8 cellular contexts compared by ENCODE assay signal in the genomic region with DNA sequence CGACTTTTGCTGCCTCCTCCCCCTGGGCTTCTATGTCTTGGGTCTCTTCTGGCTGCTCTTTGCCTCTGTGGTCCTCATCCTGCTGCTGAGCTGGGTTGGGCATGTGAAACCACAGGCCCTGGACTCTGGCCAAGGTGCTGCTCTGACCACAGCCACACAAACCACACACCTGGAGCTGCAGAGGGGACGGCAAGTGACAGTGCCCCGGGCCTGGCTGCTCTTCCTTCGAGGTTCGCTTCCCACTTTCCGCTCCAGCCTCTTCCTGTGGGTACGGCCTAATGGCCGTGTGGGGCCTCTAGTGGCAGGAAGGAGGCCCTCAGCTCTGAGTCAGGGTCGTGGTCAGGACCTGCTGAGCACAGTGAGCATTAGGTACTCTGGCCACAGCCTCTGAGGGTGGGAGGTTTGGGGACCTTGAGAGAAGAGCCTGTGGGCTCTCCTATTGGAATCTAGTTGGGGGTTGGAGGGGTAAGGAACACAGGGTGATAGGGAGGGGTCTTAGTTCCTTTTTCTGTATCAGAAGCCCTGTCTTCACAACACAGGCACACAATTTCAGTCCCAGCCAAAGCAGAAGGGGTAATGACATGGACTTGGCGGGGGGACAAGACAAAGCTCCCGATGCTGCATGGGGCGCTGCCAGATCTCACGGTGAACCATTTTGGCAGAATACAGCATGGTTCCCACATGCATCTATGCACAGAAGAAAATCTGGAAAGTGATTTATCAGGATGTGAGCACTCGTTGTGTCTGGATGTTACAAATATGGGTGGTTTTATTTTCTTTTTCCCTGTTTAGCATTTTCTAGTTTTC. TPM values are rescaled to one million over a fixed set of nuclear protein-coding genes. Genes with fewer than 3 reads are reported as not detected.
DNase-seq lines count a peak whose midpoint lies in the region; ATAC-seq, FAIRE-seq and TF ChIP-seq lines count a peak whose summit lies in the region.

No MANE protein-coding gene starts in this region.

- H4K20me1 ChIP-seq in keratinocyte (ENCODE audit: control insufficient read depth, extremely low read depth, insufficient read depth, low read length) = no peaks in the 10 kb centered on the region
- no peaks in the 10 kb centered on the region for H4K20me1 ChIP-seq in Karpas-422 (ENCODE audit: insufficient read depth, low read depth, low read length)

- peak; percentile 20 to 50 (median 40) for TF ChIP-seq CTCF in keratinocyte (optimal IDR thresholded peaks at IDR 0.05 in 1 of 3, IDR thresholded peaks at IDR 0.05 in 1 of 3, conservative IDR thresholded peaks at IDR 0.05 in 1 of 3; ENCODE audit: extremely low read depth in 1 of 3, insufficient read depth in 2 of 3, low read length in 3 of 3)

- no peaks in the 10 kb centered on the region for H3K9me2 ChIP-seq in Karpas-422 (replicated peaks; ENCODE audit: insufficient read depth, low read length)

- H3K36me3 ChIP-seq in keratinocyte (ENCODE audit: control insufficient read depth in 2 of 2, extremely low read depth in 1 of 2, insufficient read depth in 2 of 2, low read length in 2 of 2) (peaks cover 10 to 19% of the 10 kb centered on the region in 2 experiments), Karpas-422 (ENCODE audit: insufficient read depth, low read length) (peaks cover 10% of the 10 kb centered on the region)

- peak overlapping the region; percentile 28 for H3K9ac ChIP-seq in keratinocyte (ENCODE audit: control insufficient read depth, extremely low read depth, insufficient read depth, low read length)
- H3K9ac ChIP-seq in Karpas-422 (ENCODE audit: low read length) = no peak overlapping the region

- peak in 1 of 2 donors; percentile 88 for ATAC-seq in activated naive CD4-positive, alpha-beta T cell treated with anti-CD3 and anti-CD28 coated beads, Interleukin-2, amount 50 U/mL, for 72 hours
- ATAC-seq in GM21786 (IDR thresholded peaks at IDR 0.05; ENCODE audit: unreplicated experiment) = no peak

- no peaks in the 10 kb centered on the region for H3K9me3 Mint-ChIP-seq in activated naive CD4-positive, alpha-beta T cell treated with anti-CD3 and anti-CD28 coated beads, Interleukin-2, amount 50 U/mL, for 72 hours

- no peaks in the 10 kb centered on the region for H3K9me1 ChIP-seq in keratinocyte (ENCODE audit: control insufficient read depth, extremely low read depth, insufficient read depth, low read length)

- dilution Hi-C loops in keratinocyte (cut with MboI; ENCODE audit: extremely low pct_ligation_motif_present, low sequenced_read_pairs) = no loop called here

- H2AFZ ChIP-seq in keratinocyte (ENCODE audit: control insufficient read depth, low read length) (no peak overlapping the region), Karpas-422 (ENCODE audit: low read length) (no peak overlapping the region)

- DNase-seq in NCI-H2196 (lab: John Stamatoyannopoulos, UW; ENCODE audit: unreplicated experiment) (peak; percentile 21), NCI-H2196 treated with DMSO at 0.1 percent for 48 hours (lab: John Stamatoyannopoulos, UW; ENCODE audit: unreplicated experiment) (no peak), KG1 (lab: John Stamatoyannopoulos, UW) (peak; percentile 23), keratinocyte (ENCODE audit: low read depth, low spot score) (no peak), Karpas-422 (no peak), cerebellar nuclear complex (lab: John Stamatoyannopoulos, UW) (no peak)
- DNase-seq in activated naive CD4-positive, alpha-beta T cell treated with anti-CD3 and anti-CD28 coated beads, Interleukin-2, amount 50 U/mL, for 72 hours (ENCODE audit: low spot score in 2 of 2) = peak in 1 of 2 donors; percentile 78

- H3K4me1 ChIP-seq in keratinocyte (ENCODE audit: control insufficient read depth, extremely low read depth, insufficient read depth, low read length) (peaks cover 13% of the 10 kb centered on the region), Karpas-422 (ENCODE audit: low read length) (peaks cover 10% of the 10 kb centered on the region)

- H3K27ac ChIP-seq in keratinocyte (ENCODE audit: control insufficient read depth, insufficient read depth, low read length) (no peak overlapping the region), Karpas-422 (ENCODE audit: low read length) (no peak overlapping the region)

- H3K79me2 ChIP-seq in keratinocyte (ENCODE audit: control insufficient read depth, insufficient read depth, low read length) (peaks cover 17% of the 10 kb centered on the region), Karpas-422 (ENCODE audit: low read length) (peaks cover 25% of the 10 kb centered on the region)

- H3K4me3 ChIP-seq in keratinocyte (ENCODE audit: control insufficient read depth in 2 of 3, extremely low read depth in 1 of 3, insufficient read depth in 2 of 3, low read depth in 1 of 3, low read length in 3 of 3) (no peak overlapping the region), Karpas-422 (ENCODE audit: low read length) (no peak overlapping the region)

- H3K4me2 ChIP-seq in keratinocyte (ENCODE audit: control insufficient read depth, extremely low read depth, insufficient read depth, low read depth, low read length) (no peak overlapping the region), Karpas-422 (ENCODE audit: low read depth, low read length, poor library complexity, severe bottlenecking) (no peak overlapping the region)

- no peak for FAIRE-seq in keratinocyte (lab: Jason Lieb, UNC)

- H3K9me3 ChIP-seq in keratinocyte (ENCODE audit: control insufficient read depth, low read depth, low read length) = no peaks in the 10 kb centered on the region
- H3K9me3 ChIP-seq in Karpas-422 (ENCODE audit: low read length) = no peaks in the 10 kb centered on the region

- no peaks in the 10 kb centered on the region for H3K27me3 ChIP-seq in keratinocyte (ENCODE audit: control insufficient read depth, extremely low read depth, insufficient read depth, low read length)
- no peaks in the 10 kb centered on the region for H3K27me3 ChIP-seq in Karpas-422 (ENCODE audit: low read length)

- peaks cover 4 to 13% of the 10 kb centered on the region in 2 donors for H3K36me3 Mint-ChIP-seq in activated naive CD4-positive, alpha-beta T cell treated with anti-CD3 and anti-CD28 coated beads, Interleukin-2, amount 50 U/mL, for 72 hours

- H3K27ac Mint-ChIP-seq in activated naive CD4-positive, alpha-beta T cell treated with anti-CD3 and anti-CD28 coated beads, Interleukin-2, amount 50 U/mL, for 72 hours = peak overlapping the region; percentile 27 to 56

RNA-seq across cellular contexts. Expression of gene GP1BA, which starts 2.3 kb away (rescaled TPM):
- not detected for total RNA-seq in activated naive CD4-positive, alpha-beta T cell treated with anti-CD3 and anti-CD28 coated beads, Interleukin-2, amount 50 U/mL, for 72 hours
- not detected in 3 replicates for polyA plus RNA-seq in keratinocyte
- not detected for polyA plus RNA-seq in keratinocyte (2011; ENCODE audit: low read depth)
- 0.03 TPM in 1 of 2 replicates, not detected in the other for polyA plus RNA-seq in keratinocyte (2011; cell fraction: cytosol; rRNA removed)
- not detected in 2 replicates for polyA plus RNA-seq in keratinocyte (2011; cell fraction: nucleus; rRNA removed)
- polyA plus RNA-seq in keratinocyte (2012; ENCODE audit: low replicate concordance) = 0.74 and 1.5 TPM in 2 replicates
- polyA minus RNA-seq in keratinocyte = not detected in 3 replicates
- polyA minus RNA-seq in keratinocyte (2011; cell fraction: cytosol; rRNA and poly(A)+ RNA removed) = not detected
- not detected in 2 replicates for polyA minus RNA-seq in keratinocyte (2011; cell fraction: nucleus; rRNA and poly(A)+ RNA removed)
- not detected in 2 replicates for total RNA-seq in Karpas-422 (2014; rRNA removed; shearing (Covaris generic); ENCODE audit: low replicate concordance)

RNA-seq across cellular contexts. Expression of gene SLC25A11, which starts 5.5 kb away (rescaled TPM):
- total RNA-seq in activated naive CD4-positive, alpha-beta T cell treated with anti-CD3 and anti-CD28 coated beads, Interleukin-2, amount 50 U/mL, for 72 hours = 10 to 100 TPM; 69.4 to 89.1 TPM
- 28.3 to 43.6 TPM (median 33.8 TPM) in 3 replicates for polyA plus RNA-seq in keratinocyte
- 30.2 TPM for polyA plus RNA-seq in keratinocyte (2011; ENCODE audit: low read depth)
- polyA plus RNA-seq in keratinocyte (2011; cell fraction: cytosol; rRNA removed) = 24.2 and 34.0 TPM in 2 replicates
- 20.7 and 24.5 TPM in 2 replicates for polyA plus RNA-seq in keratinocyte (2011; cell fraction: nucleus; rRNA removed)
- 26.3 and 42.6 TPM in 2 replicates for polyA plus RNA-seq in keratinocyte (2012; ENCODE audit: low replicate concordance)
- polyA minus RNA-seq in keratinocyte = 30.9 to 80.3 TPM (median 31.3 TPM) in 3 replicates
- polyA minus RNA-seq in keratinocyte (2011; cell fraction: cytosol; rRNA and poly(A)+ RNA removed) = 34.0 TPM
- polyA minus RNA-seq in keratinocyte (2011; cell fraction: nucleus; rRNA and poly(A)+ RNA removed) = 12.2 and 12.6 TPM in 2 replicates
- 79.0 and 79.1 TPM in 2 replicates for total RNA-seq in Karpas-422 (2014; rRNA removed; shearing (Covaris generic); ENCODE audit: low replicate concordance)

RNA-seq across cellular contexts. Expression of gene RNF167, which starts 5.7 kb away (rescaled TPM):
- 100 to 1,000 TPM; 188 to 241 TPM for total RNA-seq in activated naive CD4-positive, alpha-beta T cell treated with anti-CD3 and anti-CD28 coated beads, Interleukin-2, amount 50 U/mL, for 72 hours
- polyA plus RNA-seq in keratinocyte = 101 to 129 TPM (median 118 TPM) in 3 replicates
- polyA plus RNA-seq in keratinocyte (2011; ENCODE audit: low read depth) = 76.5 TPM
- polyA plus RNA-seq in keratinocyte (2011; cell fraction: cytosol; rRNA removed) = 180 and 200 TPM in 2 replicates
- polyA plus RNA-seq in keratinocyte (2011; cell fraction: nucleus; rRNA removed) = 197 and 208 TPM in 2 replicates
- polyA plus RNA-seq in keratinocyte (2012; ENCODE audit: low replicate concordance) = 124 and 136 TPM in 2 replicates
- 97.9 to 161 TPM (median 108 TPM) in 3 replicates for polyA minus RNA-seq in keratinocyte
- 177 TPM for polyA minus RNA-seq in keratinocyte (2011; cell fraction: cytosol; rRNA and poly(A)+ RNA removed)
- 45.4 and 50.7 TPM in 2 replicates for polyA minus RNA-seq in keratinocyte (2011; cell fraction: nucleus; rRNA and poly(A)+ RNA removed)
- total RNA-seq in Karpas-422 (2014; rRNA removed; shearing (Covaris generic); ENCODE audit: low replicate concordance) = 49.9 and 50.5 TPM in 2 replicates

RNA-seq across cellular contexts. Expression of gene PFN1, which starts 14.0 kb away (rescaled TPM):
- total RNA-seq in activated naive CD4-positive, alpha-beta T cell treated with anti-CD3 and anti-CD28 coated beads, Interleukin-2, amount 50 U/mL, for 72 hours = 1,000 to 10,000 TPM; 1,929 to 1,966 TPM
- 1,029 to 1,579 TPM (median 1,435 TPM) in 3 replicates for polyA plus RNA-seq in keratinocyte
- 93.5 TPM for polyA plus RNA-seq in keratinocyte (2011; ENCODE audit: low read depth)
- polyA plus RNA-seq in keratinocyte (2011; cell fraction: cytosol; rRNA removed) = 1,284 and 1,740 TPM in 2 replicates
- polyA plus RNA-seq in keratinocyte (2011; cell fraction: nucleus; rRNA removed) = 522 and 618 TPM in 2 replicates
- polyA plus RNA-seq in keratinocyte (2012; ENCODE audit: low replicate concordance) = 752 and 2,112 TPM in 2 replicates
- 549 to 818 TPM (median 613 TPM) in 3 replicates for polyA minus RNA-seq in keratinocyte
- polyA minus RNA-seq in keratinocyte (2011; cell fraction: cytosol; rRNA and poly(A)+ RNA removed) = 3,030 TPM
- polyA minus RNA-seq in keratinocyte (2011; cell fraction: nucleus; rRNA and poly(A)+ RNA removed) = 168 and 208 TPM in 2 replicates
- total RNA-seq in Karpas-422 (2014; rRNA removed; shearing (Covaris generic); ENCODE audit: low replicate concordance) = 748 and 1,567 TPM in 2 replicates

RNA-seq across cellular contexts. Expression of gene ENO3, which starts 16.5 kb away (rescaled TPM):
- 10 to 100 TPM; 32.1 to 47.9 TPM for total RNA-seq in activated naive CD4-positive, alpha-beta T cell treated with anti-CD3 and anti-CD28 coated beads, Interleukin-2, amount 50 U/mL, for 72 hours
- 1.8 to 3.1 TPM (median 2.4 TPM) in 3 replicates for polyA plus RNA-seq in keratinocyte
- 1.5 TPM for polyA plus RNA-seq in keratinocyte (2011; ENCODE audit: low read depth)
- 0.48 and 0.64 TPM in 2 replicates for polyA plus RNA-seq in keratinocyte (2011; cell fraction: cytosol; rRNA removed)
- polyA plus RNA-seq in keratinocyte (2011; cell fraction: nucleus; rRNA removed) = 14.2 and 14.8 TPM in 2 replicates
- 2.9 and 3.3 TPM in 2 replicates for polyA plus RNA-seq in keratinocyte (2012; ENCODE audit: low replicate concordance)
- 0.20 to 1.4 TPM (median 1.1 TPM) in 3 replicates for polyA minus RNA-seq in keratinocyte
- 3.6 TPM for polyA minus RNA-seq in keratinocyte (2011; cell fraction: cytosol; rRNA and poly(A)+ RNA removed)
- polyA minus RNA-seq in keratinocyte (2011; cell fraction: nucleus; rRNA and poly(A)+ RNA removed) = 1.7 TPM in 2 replicates
- 31.1 and 31.6 TPM in 2 replicates for total RNA-seq in Karpas-422 (2014; rRNA removed; shearing (Covaris generic); ENCODE audit: low replicate concordance)

Comparison
In these comparisons a context has a peak if more than half of its experiments do, and no peak if none do; other contexts are left out.
1. DNase-seq: peak in NCI-H2196 (single experiment) and KG1 (single experiment); none in NCI-H2196 treated with DMSO at 0.1 percent for 48 hours (single experiment), keratinocyte (single experiment), Karpas-422 (single experiment) and cerebellar nuclear complex (0 of 2).